Comparison of ENCODE assay signal across 17 cellular contexts in genomic region chr20:61680096-61680495, GRCh38.
DNase-seq lines count a peak whose midpoint lies in the region; ATAC-seq, FAIRE-seq and TF ChIP-seq lines count a peak whose summit lies in the region.
"Had no signal": no experiment of that assay in that cellular context is flagged by ENCODE, and none has a peak within 500 bp of the region (broad histone marks: within the 10 kb centered on the region; RNA-seq: fewer than 3 reads in every experiment).

No MANE protein-coding gene starts in this region.

- intact Hi-C loops in kidney (cut with DNase I) (no loop called here), aorta (cut with DNase I) (no loop called here)

- WGBS in neuronal stem cell (ENCODE audit: extremely low coverage in 2 of 2, insufficient read length in 2 of 2, insufficient replicate concordance in 1 of 2), 2 donors: no CpG with 5 or more reads among the region's 7 CpGs
- WGBS in aorta, 2 donors: 84 to 86% methylated on average over 7 of the region's 7 CpGs

- no peak overlapping the region for H4K91ac ChIP-seq in neuronal stem cell (ENCODE audit: low read depth, low read length, poor library complexity)

- no peak overlapping the region for H2AFZ ChIP-seq in neuronal stem cell (ENCODE audit: low read length)
- H2AFZ ChIP-seq: GM23338 had no signal

- peak; percentile 11 for ATAC-seq in aorta (ENCODE audit: low FRiP score)
- no peak for ATAC-seq in GM18861 (IDR thresholded peaks at IDR 0.05; ENCODE audit: unreplicated experiment)
- ATAC-seq: GM23338 had no signal

- H3K23ac ChIP-seq in neuronal stem cell (ENCODE audit: low read depth, low read length, poor library complexity): no peak overlapping the region

- H3K4ac ChIP-seq in neuronal stem cell (ENCODE audit: low read length): no peak overlapping the region

- DNase-seq in kidney (peak; percentile 57), neuronal stem cell (ENCODE audit: low spot score) (no peak), aorta (no peak)
- no peak for DNase-seq in effector memory CD4-positive, alpha-beta T cell
- DNase-seq: Caco-2; CD4-positive, alpha-beta T cell; DMS79; GDM1; HCEC 1CT had no signal

- H3K27me3 ChIP-seq in BLaER1: no peaks in the 10 kb centered on the region
- no peaks in the 10 kb centered on the region for H3K27me3 ChIP-seq in neuronal stem cell (ENCODE audit: control insufficient read depth in 3 of 3, insufficient read depth in 3 of 3, low read depth in 1 of 3, low read length in 3 of 3)
- H3K27me3 ChIP-seq in aorta (ENCODE audit: control insufficient read depth in 1 of 2, insufficient read depth in 2 of 2, low read length in 1 of 2): no peaks in the 10 kb centered on the region
- no peaks in the 10 kb centered on the region for H3K27me3 ChIP-seq in effector memory CD4-positive, alpha-beta T cell (replicated peaks; ENCODE audit: control insufficient read depth, insufficient read depth, low read length, poor library complexity, severe bottlenecking)

- no peak overlapping the region for H2BK15ac ChIP-seq in neuronal stem cell (ENCODE audit: low read length)

- H3K4me2 ChIP-seq in BLaER1: peak overlapping the region; percentile 57
- H3K4me2 ChIP-seq in neuronal stem cell (ENCODE audit: insufficient read depth, low read length, poor library complexity, severe bottlenecking): no peak overlapping the region
- H3K4me2 ChIP-seq: GM23338 had no signal

- H3K9ac ChIP-seq in BLaER1 (no peak overlapping the region), kidney (ENCODE audit: low read length in 2 of 2) (no peak overlapping the region), neuronal stem cell (ENCODE audit: low read depth, low read length, poor library complexity) (no peak overlapping the region)

- H3K4me3 ChIP-seq in BLaER1: no peak overlapping the region
- H3K4me3 ChIP-seq in kidney (ENCODE audit: low read length in 2 of 2): no peak overlapping the region
- H3K4me3 ChIP-seq in neuronal stem cell (ENCODE audit: low read length in 2 of 2): no peak overlapping the region
- no peak overlapping the region for H3K4me3 ChIP-seq in aorta (ENCODE audit: low read length in 2 of 2)
- H3K4me3 ChIP-seq in effector memory CD4-positive, alpha-beta T cell (ENCODE audit: insufficient read depth, low read depth, low read length, poor library complexity, severe bottlenecking): no peak overlapping the region
- H3K4me3 ChIP-seq: GM23338 had no signal

- peaks cover 14% of the 10 kb centered on the region for H3K4me1 ChIP-seq in BLaER1
- no peaks in the 10 kb centered on the region for H3K4me1 ChIP-seq in kidney (ENCODE audit: control insufficient read depth in 1 of 2, insufficient read depth in 1 of 2, low read depth in 1 of 2, low read length in 2 of 2)
- peaks cover 3 to 13% of the 10 kb centered on the region in 2 donors for H3K4me1 ChIP-seq in neuronal stem cell (ENCODE audit: control insufficient read depth in 2 of 2, insufficient read depth in 1 of 2, low read depth in 1 of 2, low read length in 2 of 2)
- no peaks in the 10 kb centered on the region for H3K4me1 ChIP-seq in aorta (ENCODE audit: control insufficient read depth in 1 of 2, insufficient read depth in 2 of 2, low read length in 2 of 2)
- no peaks in the 10 kb centered on the region for H3K4me1 ChIP-seq in effector memory CD4-positive, alpha-beta T cell (ENCODE audit: control insufficient read depth, insufficient read depth, low read length, poor library complexity, severe bottlenecking)
- H3K4me1 ChIP-seq: Caco-2 had no signal

- FAIRE-seq in kidney (lab: Jason Lieb, UNC): no peak
- FAIRE-seq: D721Med, GM12892, GM18507, H54 had no signal

- H2AK5ac ChIP-seq in neuronal stem cell (ENCODE audit: low read depth, low read length): peak overlapping the region; percentile 66

- H3K27ac ChIP-seq in BLaER1 (no peak overlapping the region), kidney (ENCODE audit: low read depth in 2 of 2, low read length in 2 of 2) (no peak overlapping the region), neuronal stem cell (replicated peaks; ENCODE audit: low read length) (no peak overlapping the region), aorta (ENCODE audit: low read depth in 1 of 2, low read length in 2 of 2) (no peak overlapping the region)
- H3K27ac ChIP-seq in effector memory CD4-positive, alpha-beta T cell (ENCODE audit: insufficient read depth, low read length, poor library complexity, severe bottlenecking): no peak overlapping the region
- H3K27ac ChIP-seq: C4-2B had no signal

- TF ChIP-seq CTCF in kidney (IDR thresholded peaks at IDR 0.05; ENCODE audit: borderline replicate concordance, extremely low read depth, insufficient read depth): no peak

- peak overlapping the region; percentile 34 for H2BK120ac ChIP-seq in neuronal stem cell (ENCODE audit: low read depth, low read length)

- peak overlapping the region; percentile 69 for H2BK12ac ChIP-seq in neuronal stem cell (ENCODE audit: low read length)

- no peaks in the 10 kb centered on the region for H3K36me3 ChIP-seq in BLaER1
- no peaks in the 10 kb centered on the region for H3K36me3 ChIP-seq in kidney (ENCODE audit: control insufficient read depth in 1 of 2, insufficient read depth in 2 of 2, low read length in 2 of 2)
- no peaks in the 10 kb centered on the region for H3K36me3 ChIP-seq in neuronal stem cell (replicated peaks in 1 of 2; ENCODE audit: control insufficient read depth in 2 of 2, insufficient read depth in 2 of 2, low read length in 2 of 2)
- no peaks in the 10 kb centered on the region for H3K36me3 ChIP-seq in aorta (ENCODE audit: control insufficient read depth in 1 of 2, insufficient read depth in 2 of 2, low read length in 1 of 2)
- no peaks in the 10 kb centered on the region for H3K36me3 ChIP-seq in effector memory CD4-positive, alpha-beta T cell (ENCODE audit: control insufficient read depth, insufficient read depth, low read length)

- H3K79me1 ChIP-seq in neuronal stem cell (ENCODE audit: low read depth, low read length): no peaks in the 10 kb centered on the region

- peak overlapping the region; percentile 90 for H3K18ac ChIP-seq in neuronal stem cell (ENCODE audit: low read length)

- no peaks in the 10 kb centered on the region for H4K20me1 ChIP-seq in BLaER1

- H2BK5ac ChIP-seq in neuronal stem cell (ENCODE audit: low read length): no peak overlapping the region

- H4K8ac ChIP-seq in neuronal stem cell (ENCODE audit: low read depth, low read length): no peak overlapping the region

- no peaks in the 10 kb centered on the region for H3K9me3 ChIP-seq in BLaER1
- no peaks in the 10 kb centered on the region for H3K9me3 ChIP-seq in kidney (ENCODE audit: control insufficient read depth in 1 of 2, low read length in 2 of 2)
- H3K9me3 ChIP-seq in neuronal stem cell (replicated peaks in 1 of 2; ENCODE audit: control insufficient read depth in 2 of 2, insufficient read depth in 1 of 2, low read depth in 1 of 2, low read length in 2 of 2): no peaks in the 10 kb centered on the region
- H3K9me3 ChIP-seq in aorta (ENCODE audit: control insufficient read depth, low read length): no peaks in the 10 kb centered on the region
- no peaks in the 10 kb centered on the region for H3K9me3 ChIP-seq in effector memory CD4-positive, alpha-beta T cell (ENCODE audit: control insufficient read depth, low read length)

- H3K14ac ChIP-seq in neuronal stem cell (ENCODE audit: low read length): peak overlapping the region; percentile 42
